ENCODE assay signal across 1 cellular context in the genomic region with DNA sequence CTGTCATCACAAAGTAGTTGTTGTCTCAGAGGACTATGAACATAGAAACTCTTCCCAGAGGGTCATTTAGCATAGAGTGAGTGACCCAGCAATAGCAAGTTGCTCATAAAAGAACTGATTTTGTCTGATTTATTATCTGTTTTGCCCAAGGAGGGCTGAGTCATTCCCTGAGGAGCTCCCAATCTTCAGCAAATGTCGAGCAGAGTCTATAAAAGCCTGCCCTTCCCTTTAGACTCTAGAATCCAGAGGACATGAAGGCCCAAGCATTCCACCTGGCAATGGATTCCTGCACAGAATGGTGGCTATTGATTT.
TF ChIP-seq lines count a peak whose summit lies in the region.

No MANE protein-coding gene starts in this region.

TF ChIP-seq in WTC11, 78 proteins besides CTCF, POLR2A, EP300 and RAD21 (continued from another document):
- TF ChIP-seq, protein P1, sequence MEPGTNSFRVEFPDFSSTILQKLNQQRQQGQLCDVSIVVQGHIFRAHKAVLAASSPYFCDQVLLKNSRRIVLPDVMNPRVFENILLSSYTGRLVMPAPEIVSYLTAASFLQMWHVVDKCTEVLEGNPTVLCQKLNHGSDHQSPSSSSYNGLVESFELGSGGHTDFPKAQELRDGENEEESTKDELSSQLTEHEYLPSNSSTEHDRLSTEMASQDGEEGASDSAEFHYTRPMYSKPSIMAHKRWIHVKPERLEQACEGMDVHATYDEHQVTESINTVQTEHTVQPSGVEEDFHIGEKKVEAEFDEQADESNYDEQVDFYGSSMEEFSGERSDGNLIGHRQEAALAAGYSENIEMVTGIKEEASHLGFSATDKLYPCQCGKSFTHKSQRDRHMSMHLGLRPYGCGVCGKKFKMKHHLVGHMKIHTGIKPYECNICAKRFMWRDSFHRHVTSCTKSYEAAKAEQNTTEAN (CRISPR knock-in tag; IDR thresholded peaks at IDR 0.05): no peak
- TF ChIP-seq JAZF1 (CRISPR knock-in tag; IDR thresholded peaks at IDR 0.05) (no peak), ZNF138 (CRISPR knock-in tag; conservative IDR thresholded peaks at IDR 0.05) (no peak), SOX15 (CRISPR knock-in tag; IDR thresholded peaks at IDR 0.05) (no peak), ATF1 (CRISPR knock-in tag; IDR thresholded peaks at IDR 0.05) (no peak), ELF4 (CRISPR knock-in tag; IDR thresholded peaks at IDR 0.05; ENCODE audit: low read depth) (no peak), KAT7 (CRISPR knock-in tag; IDR thresholded peaks at IDR 0.05; ENCODE audit: borderline replicate concordance) (no peak), RORB (CRISPR knock-in tag; IDR thresholded peaks at IDR 0.05) (no peak), ESRRA (CRISPR knock-in tag; IDR thresholded peaks at IDR 0.05; ENCODE audit: borderline replicate concordance) (no peak), ZNF219 (CRISPR knock-in tag; IDR thresholded peaks at IDR 0.05; ENCODE audit: borderline replicate concordance) (no peak), TP53 (CRISPR knock-in tag; IDR thresholded peaks at IDR 0.05) (no peak), PRRX2 (CRISPR knock-in tag; IDR thresholded peaks at IDR 0.05) (no peak)
- TF ChIP-seq, protein P2, sequence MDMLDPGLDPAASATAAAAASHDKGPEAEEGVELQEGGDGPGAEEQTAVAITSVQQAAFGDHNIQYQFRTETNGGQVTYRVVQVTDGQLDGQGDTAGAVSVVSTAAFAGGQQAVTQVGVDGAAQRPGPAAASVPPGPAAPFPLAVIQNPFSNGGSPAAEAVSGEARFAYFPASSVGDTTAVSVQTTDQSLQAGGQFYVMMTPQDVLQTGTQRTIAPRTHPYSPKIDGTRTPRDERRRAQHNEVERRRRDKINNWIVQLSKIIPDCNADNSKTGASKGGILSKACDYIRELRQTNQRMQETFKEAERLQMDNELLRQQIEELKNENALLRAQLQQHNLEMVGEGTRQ (CRISPR knock-in tag; IDR thresholded peaks at IDR 0.05): no peak
- TF ChIP-seq, protein P3, sequence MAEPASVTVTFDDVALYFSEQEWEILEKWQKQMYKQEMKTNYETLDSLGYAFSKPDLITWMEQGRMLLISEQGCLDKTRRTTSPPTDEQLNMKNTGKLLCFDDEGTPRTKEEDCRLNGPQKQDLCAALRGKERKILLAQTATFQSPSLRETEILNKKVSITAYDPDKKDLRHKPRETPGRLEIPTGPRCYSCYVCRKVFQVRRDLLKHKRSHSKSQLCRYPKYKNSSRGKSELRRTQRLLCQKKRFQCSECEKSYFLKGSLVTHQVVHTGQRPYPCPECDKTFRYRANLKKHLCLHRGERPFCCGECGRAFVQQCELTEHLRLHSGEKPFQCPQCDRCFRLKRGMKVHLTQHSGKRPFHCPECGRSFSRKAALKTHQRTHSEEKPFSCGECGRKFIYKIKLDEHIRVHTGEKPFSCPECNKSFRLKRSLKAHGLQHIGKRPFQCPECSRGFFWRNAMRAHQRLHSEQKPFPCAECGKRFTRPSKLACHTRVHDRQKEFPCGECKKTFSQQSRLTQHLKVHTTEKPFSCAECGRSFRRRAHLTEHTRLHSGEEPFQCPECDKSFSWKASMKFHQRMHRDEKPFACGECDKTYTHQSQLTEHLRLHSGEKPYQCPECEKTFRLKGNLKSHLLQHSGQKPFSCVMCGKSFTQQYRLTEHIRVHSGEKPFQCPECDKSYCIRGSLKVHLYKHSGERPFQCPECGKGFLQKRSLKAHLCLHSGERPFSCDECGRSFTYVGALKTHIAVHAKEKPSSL (CRISPR knock-in tag; conservative IDR thresholded peaks at IDR 0.05): no peak
- TF ChIP-seq, protein P4, sequence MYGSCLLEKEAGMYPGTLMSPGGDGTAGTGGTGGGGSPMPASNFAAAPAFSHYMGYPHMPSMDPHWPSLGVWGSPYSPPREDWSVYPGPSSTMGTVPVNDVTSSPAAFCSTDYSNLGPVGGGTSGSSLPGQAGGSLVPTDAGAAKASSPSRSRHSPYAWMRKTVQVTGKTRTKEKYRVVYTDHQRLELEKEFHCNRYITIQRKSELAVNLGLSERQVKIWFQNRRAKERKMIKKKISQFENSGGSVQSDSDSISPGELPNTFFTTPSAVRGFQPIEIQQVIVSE (CRISPR knock-in tag; IDR thresholded peaks at IDR 0.05; ENCODE audit: borderline replicate concordance): no peak
- TF ChIP-seq, protein P5, sequence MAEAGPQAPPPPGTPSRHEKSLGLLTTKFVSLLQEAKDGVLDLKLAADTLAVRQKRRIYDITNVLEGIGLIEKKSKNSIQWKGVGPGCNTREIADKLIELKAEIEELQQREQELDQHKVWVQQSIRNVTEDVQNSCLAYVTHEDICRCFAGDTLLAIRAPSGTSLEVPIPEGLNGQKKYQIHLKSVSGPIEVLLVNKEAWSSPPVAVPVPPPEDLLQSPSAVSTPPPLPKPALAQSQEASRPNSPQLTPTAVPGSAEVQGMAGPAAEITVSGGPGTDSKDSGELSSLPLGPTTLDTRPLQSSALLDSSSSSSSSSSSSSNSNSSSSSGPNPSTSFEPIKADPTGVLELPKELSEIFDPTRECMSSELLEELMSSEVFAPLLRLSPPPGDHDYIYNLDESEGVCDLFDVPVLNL (CRISPR knock-in tag; IDR thresholded peaks at IDR 0.05; ENCODE audit: borderline replicate concordance, low read depth): no peak
TF ChIP-seq in WTC11: peak in this region for 0.
